ENCODE assay signal across 18 cellular contexts in the genomic region with DNA sequence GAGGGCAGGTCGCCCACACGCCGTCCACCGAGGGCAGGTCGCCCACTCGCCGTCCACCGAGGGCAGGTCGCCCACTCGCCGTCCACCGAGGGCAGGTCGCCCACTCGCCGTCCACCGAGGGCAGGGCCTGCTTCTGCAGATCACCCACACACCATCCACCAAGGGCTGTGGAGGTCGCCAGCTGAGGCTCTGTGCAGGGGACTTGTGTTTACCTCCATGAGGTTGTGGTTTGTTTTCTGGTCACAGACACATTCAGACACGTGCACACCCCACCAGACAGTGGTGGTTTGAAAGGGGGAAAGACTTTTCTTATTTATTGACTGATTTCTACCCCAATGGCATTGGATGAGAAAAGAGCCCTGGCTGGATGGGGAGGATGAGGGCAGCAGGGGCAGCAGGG.
DNase-seq lines count a peak whose midpoint lies in the region; ATAC-seq, FAIRE-seq and TF ChIP-seq lines count a peak whose summit lies in the region.
"Had no signal": no experiment of that assay in that cellular context is flagged by ENCODE, and none has a peak within 500 bp of the region (broad histone marks: within the 10 kb centered on the region; RNA-seq: fewer than 3 reads in every experiment).

No MANE protein-coding gene starts in this region.

- no peak for TF ChIP-seq POLR2A in esophagus muscularis mucosa (IDR thresholded peaks at IDR 0.05; ENCODE audit: low read depth)

- no peaks in the 10 kb centered on the region for H3K4me1 Mint-ChIP-seq in Caco-2 (ENCODE audit: low read depth, unreplicated experiment)
- no peaks in the 10 kb centered on the region for H3K4me1 Mint-ChIP-seq in CD4-positive, alpha-beta T cell (ENCODE audit: low read depth)

- peaks cover 9% of the 10 kb centered on the region for H3K9me3 Mint-ChIP-seq in Caco-2 (ENCODE audit: unreplicated experiment)
- peaks cover 3% of the 10 kb centered on the region for H3K9me3 Mint-ChIP-seq in CD4-positive, alpha-beta T cell

- 89% methylated on average over 12 of the region's 18 CpGs for WGBS in esophagus muscularis mucosa

- no peak for TF ChIP-seq CTCF in Caco-2 (IDR thresholded peaks at IDR 0.05; ENCODE audit: insufficient read depth in 1 of 2, low read depth in 1 of 2, low read length in 1 of 2, severe bottlenecking in 1 of 2, unreplicated experiment in 1 of 2)
- no peak for TF ChIP-seq CTCF in DND-41 (IDR thresholded peaks at IDR 0.05; ENCODE audit: borderline replicate concordance, extremely low read depth, low read length, poor library complexity, severe bottlenecking)
- no peak for TF ChIP-seq CTCF in esophagus muscularis mucosa (IDR thresholded peaks at IDR 0.05)
- no peak for TF ChIP-seq CTCF in CD4-positive, alpha-beta T cell (IDR thresholded peaks at IDR 0.05)
- TF ChIP-seq CTCF in kidney (IDR thresholded peaks at IDR 0.05; ENCODE audit: borderline replicate concordance, extremely low read depth, insufficient read depth): no peak

- no peak overlapping the region for H3K4me2 ChIP-seq in DND-41 (ENCODE audit: insufficient read depth, low read length)
- H3K4me2 ChIP-seq: A549 had no signal

- no peak overlapping the region for H3K4me3 Mint-ChIP-seq in Caco-2 (ENCODE audit: unreplicated experiment)
- no peak overlapping the region for H3K4me3 Mint-ChIP-seq in CD4-positive, alpha-beta T cell
- H3K4me3 Mint-ChIP-seq: CD8-positive, alpha-beta T cell; HFFc6 had no signal

- ATAC-seq in DND-41 (ENCODE audit: insufficient read depth, low read depth) (peak; percentile 74), HG03457 (IDR thresholded peaks at IDR 0.05; ENCODE audit: unreplicated experiment) (no peak)
- no peak for ATAC-seq in CD4-positive, alpha-beta T cell (ENCODE audit: poor library complexity)
- ATAC-seq: A549; CD8-positive, alpha-beta T cell had no signal

- no peak overlapping the region for H2AFZ ChIP-seq in DND-41 (ENCODE audit: low read depth, low read length)

- CTCF ChIA-PET in Caco-2 (lab: Charles Lee): no interaction called here
- CTCF ChIA-PET in CD4-positive, alpha-beta T cell (lab: Charles Lee): no interaction called here

- peaks cover 16% of the 10 kb centered on the region for H3K9me3 ChIP-seq in Caco-2
- H3K9me3 ChIP-seq in DND-41 (ENCODE audit: insufficient read depth, low read length, severe bottlenecking): peaks cover 26% of the 10 kb centered on the region
- no peaks in the 10 kb centered on the region for H3K9me3 ChIP-seq in esophagus muscularis mucosa
- no peaks in the 10 kb centered on the region for H3K9me3 ChIP-seq in CD4-positive, alpha-beta T cell (ENCODE audit: control insufficient read depth, low read length)
- H3K9me3 ChIP-seq in kidney (ENCODE audit: control insufficient read depth in 1 of 2, low read length in 2 of 2): peaks cover 0 to 4% of the 10 kb centered on the region in 2 donors
- H3K9me3 ChIP-seq: A549, BE2C, HAP-1 had no signal

- H3K27me3 Mint-ChIP-seq in Caco-2 (ENCODE audit: insufficient read depth, unreplicated experiment): no peaks in the 10 kb centered on the region
- H3K27me3 Mint-ChIP-seq in CD4-positive, alpha-beta T cell: peaks cover 10% of the 10 kb centered on the region

- TF ChIP-seq EP300 in esophagus muscularis mucosa (IDR thresholded peaks at IDR 0.05): no peak

- H3K9ac ChIP-seq in DND-41 (ENCODE audit: low read depth, low read length): no peak overlapping the region
- H3K9ac ChIP-seq in kidney (ENCODE audit: low read length in 2 of 2): no peak overlapping the region

- DNase-seq in Caco-2: no peak
- DNase-seq in DND-41: peak; percentile 46
- peak; percentile 84 for DNase-seq in esophagus muscularis mucosa (ENCODE audit: extremely low spot score)
- peak; percentile 72 for DNase-seq in posterior vena cava (ENCODE audit: low spot score)
- no peak for DNase-seq in CD4-positive, alpha-beta T cell
- no peak for DNase-seq in kidney
- DNase-seq in T1000 (lab: John Stamatoyannopoulos, UW): no peak
- DNase-seq: BE2C, COR-L47, GF-D8, HFFc6 had no signal

- no TSS peak for BruUV-seq in Caco-2 (replicated peaks; lab: Mats Ljungman, UMichigan)

- FAIRE-seq in kidney (lab: Jason Lieb, UNC): no peak
- FAIRE-seq: A549, H1 had no signal

- H3K36me3 ChIP-seq in Caco-2 (ENCODE audit: control insufficient read depth, insufficient read depth, low read length) (no peaks in the 10 kb centered on the region), DND-41 (ENCODE audit: insufficient read depth, low read length) (no peaks in the 10 kb centered on the region), esophagus muscularis mucosa (no peaks in the 10 kb centered on the region), kidney (ENCODE audit: control insufficient read depth in 1 of 2, insufficient read depth in 2 of 2, low read length in 2 of 2) (no peaks in the 10 kb centered on the region)
- H3K36me3 ChIP-seq: BE2C, HAP-1 had no signal

- no peaks in the 10 kb centered on the region for H4K20me1 ChIP-seq in DND-41 (ENCODE audit: insufficient read depth, low read length)

- H3K36me3 Mint-ChIP-seq in Caco-2 (ENCODE audit: insufficient read depth, unreplicated experiment): no peaks in the 10 kb centered on the region
- H3K36me3 Mint-ChIP-seq in CD4-positive, alpha-beta T cell (ENCODE audit: low read depth): no peaks in the 10 kb centered on the region
- H3K36me3 Mint-ChIP-seq: CD8-positive, alpha-beta T cell had no signal

- H3K4me1 ChIP-seq in Caco-2 (no peaks in the 10 kb centered on the region), DND-41 (ENCODE audit: insufficient read depth, low read length) (peaks cover 28% of the 10 kb centered on the region), esophagus muscularis mucosa (no peaks in the 10 kb centered on the region), kidney (ENCODE audit: control insufficient read depth in 1 of 2, insufficient read depth in 1 of 2, low read depth in 1 of 2, low read length in 2 of 2) (no peaks in the 10 kb centered on the region)
- H3K4me1 ChIP-seq: A549, BE2C, HAP-1 had no signal

- POLR2A ChIA-PET in Caco-2 (lab: Charles Lee): no interaction called here
- POLR2A ChIA-PET in CD4-positive, alpha-beta T cell (lab: Charles Lee): no interaction called here

- no peaks in the 10 kb centered on the region for H3K27me3 ChIP-seq in Caco-2 (replicated peaks; ENCODE audit: control insufficient read depth, insufficient read depth, low read length)
- no peaks in the 10 kb centered on the region for H3K27me3 ChIP-seq in DND-41 (ENCODE audit: insufficient read depth, low read length, poor library complexity)
- H3K27me3 ChIP-seq in esophagus muscularis mucosa: peaks cover 0 to 12% (median 2%) of the 10 kb centered on the region in 4 donors
- peaks cover 4% of the 10 kb centered on the region for H3K27me3 ChIP-seq in CD4-positive, alpha-beta T cell (ENCODE audit: control insufficient read depth, insufficient read depth, low read length)
- H3K27me3 ChIP-seq: BE2C had no signal

- H3K27ac ChIP-seq in DND-41 (ENCODE audit: low read length) (peak overlapping the region; percentile 57), esophagus muscularis mucosa (replicated peaks in 1 of 4) (no peak overlapping the region), kidney (ENCODE audit: low read depth in 2 of 2, low read length in 2 of 2) (no peak overlapping the region)
- no peak overlapping the region for H3K27ac ChIP-seq in CD4-positive, alpha-beta T cell (ENCODE audit: low read depth, low read length)
- H3K27ac ChIP-seq: A549, C4-2B, HL-60 had no signal

- intact Hi-C loops in Caco-2 (cut with micrococcal nuclease; ENCODE audit: unreplicated experiment): no loop called here
- intact Hi-C loops in esophagus muscularis mucosa (cut with DNase I): no loop called here
- intact Hi-C loops in posterior vena cava (cut with DNase I): no loop called here
- intact Hi-C loops in CD4-positive, alpha-beta T cell (cut with DNase I, micrococcal nuclease): no loop called here
- intact Hi-C loops in kidney (cut with DNase I): no loop called here

- H3K27ac Mint-ChIP-seq in Caco-2 (ENCODE audit: unreplicated experiment): peak overlapping the region; percentile 12
- H3K27ac Mint-ChIP-seq in CD4-positive, alpha-beta T cell: no peak overlapping the region
- H3K27ac Mint-ChIP-seq: CD8-positive, alpha-beta T cell; HFFc6 had no signal

- H3K79me2 ChIP-seq in DND-41 (ENCODE audit: insufficient read depth, low read length): no peaks in the 10 kb centered on the region

- H3K4me3 ChIP-seq in Caco-2 (ENCODE audit: low read depth, low read length) (no peak overlapping the region), DND-41 (ENCODE audit: low read depth in 1 of 2, low read length in 2 of 2) (no peak overlapping the region), esophagus muscularis mucosa (no peak overlapping the region), kidney (ENCODE audit: low read length in 2 of 2) (no peak overlapping the region)
- H3K4me3 ChIP-seq: A549, HAP-1 had no signal

Comparison
In these comparisons a context has a peak if more than half of its experiments do, and no peak if none do; other contexts are left out.
1. DNase-seq: peak in DND-41 (single experiment), esophagus muscularis mucosa (single experiment) and posterior vena cava (single experiment); none in Caco-2 (0 of 2), CD4-positive, alpha-beta T cell (0 of 10), kidney (single experiment) and T1000 (single experiment).